1 cellular context compared by ENCODE assay signal in the genomic region with DNA sequence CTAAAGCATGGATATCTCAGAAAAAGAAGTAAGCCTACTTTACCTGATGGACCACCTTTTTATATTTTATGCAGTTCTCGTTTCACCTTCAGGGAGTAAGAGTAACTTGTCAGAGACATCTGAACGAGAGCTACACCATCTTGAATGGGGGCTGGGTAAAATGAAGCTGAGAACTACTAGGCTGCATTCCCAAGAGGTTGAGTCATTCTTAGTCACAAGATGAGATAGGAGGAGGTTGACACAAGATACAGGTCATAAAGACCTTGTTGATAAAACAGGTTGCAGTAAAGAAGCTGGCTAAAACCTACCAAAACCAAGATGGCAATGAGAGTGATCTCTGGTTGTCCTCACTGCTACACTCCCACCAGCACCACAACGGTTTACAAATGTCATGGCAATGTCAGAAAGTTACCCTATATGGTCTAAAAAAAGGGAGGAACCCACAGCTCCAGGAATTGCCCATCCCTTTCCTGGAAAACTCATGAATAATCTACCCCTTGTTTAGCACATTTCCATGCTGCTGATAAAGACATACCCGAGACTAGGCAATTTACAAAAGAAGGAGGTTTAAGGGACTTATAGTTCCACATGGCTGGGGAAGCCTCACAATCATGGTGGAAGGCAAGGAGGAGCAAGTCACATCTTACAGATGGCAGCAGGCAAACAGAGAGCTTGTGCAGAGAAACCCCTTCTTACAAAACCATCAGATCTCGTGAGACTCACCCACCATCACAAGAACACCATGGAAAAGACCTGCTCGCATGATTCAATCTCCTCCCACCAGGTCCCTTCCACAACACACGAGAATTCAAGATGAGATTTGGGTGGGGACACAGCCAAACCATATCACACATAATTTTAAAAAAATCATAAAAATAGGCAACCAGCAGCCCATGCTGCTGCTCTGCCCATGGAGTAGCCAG.
TF ChIP-seq lines count a peak whose summit lies in the region.

No MANE protein-coding gene starts in this region.

TF ChIP-seq in K562, 482 proteins besides CTCF, POLR2A, EP300 and RAD21 (continued from another document and continues in another):
- TF ChIP-seq, protein P1, sequence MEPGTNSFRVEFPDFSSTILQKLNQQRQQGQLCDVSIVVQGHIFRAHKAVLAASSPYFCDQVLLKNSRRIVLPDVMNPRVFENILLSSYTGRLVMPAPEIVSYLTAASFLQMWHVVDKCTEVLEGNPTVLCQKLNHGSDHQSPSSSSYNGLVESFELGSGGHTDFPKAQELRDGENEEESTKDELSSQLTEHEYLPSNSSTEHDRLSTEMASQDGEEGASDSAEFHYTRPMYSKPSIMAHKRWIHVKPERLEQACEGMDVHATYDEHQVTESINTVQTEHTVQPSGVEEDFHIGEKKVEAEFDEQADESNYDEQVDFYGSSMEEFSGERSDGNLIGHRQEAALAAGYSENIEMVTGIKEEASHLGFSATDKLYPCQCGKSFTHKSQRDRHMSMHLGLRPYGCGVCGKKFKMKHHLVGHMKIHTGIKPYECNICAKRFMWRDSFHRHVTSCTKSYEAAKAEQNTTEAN (CRISPR knock-in tag; IDR thresholded peaks at IDR 0.05): no peak
- TF ChIP-seq, protein P2, sequence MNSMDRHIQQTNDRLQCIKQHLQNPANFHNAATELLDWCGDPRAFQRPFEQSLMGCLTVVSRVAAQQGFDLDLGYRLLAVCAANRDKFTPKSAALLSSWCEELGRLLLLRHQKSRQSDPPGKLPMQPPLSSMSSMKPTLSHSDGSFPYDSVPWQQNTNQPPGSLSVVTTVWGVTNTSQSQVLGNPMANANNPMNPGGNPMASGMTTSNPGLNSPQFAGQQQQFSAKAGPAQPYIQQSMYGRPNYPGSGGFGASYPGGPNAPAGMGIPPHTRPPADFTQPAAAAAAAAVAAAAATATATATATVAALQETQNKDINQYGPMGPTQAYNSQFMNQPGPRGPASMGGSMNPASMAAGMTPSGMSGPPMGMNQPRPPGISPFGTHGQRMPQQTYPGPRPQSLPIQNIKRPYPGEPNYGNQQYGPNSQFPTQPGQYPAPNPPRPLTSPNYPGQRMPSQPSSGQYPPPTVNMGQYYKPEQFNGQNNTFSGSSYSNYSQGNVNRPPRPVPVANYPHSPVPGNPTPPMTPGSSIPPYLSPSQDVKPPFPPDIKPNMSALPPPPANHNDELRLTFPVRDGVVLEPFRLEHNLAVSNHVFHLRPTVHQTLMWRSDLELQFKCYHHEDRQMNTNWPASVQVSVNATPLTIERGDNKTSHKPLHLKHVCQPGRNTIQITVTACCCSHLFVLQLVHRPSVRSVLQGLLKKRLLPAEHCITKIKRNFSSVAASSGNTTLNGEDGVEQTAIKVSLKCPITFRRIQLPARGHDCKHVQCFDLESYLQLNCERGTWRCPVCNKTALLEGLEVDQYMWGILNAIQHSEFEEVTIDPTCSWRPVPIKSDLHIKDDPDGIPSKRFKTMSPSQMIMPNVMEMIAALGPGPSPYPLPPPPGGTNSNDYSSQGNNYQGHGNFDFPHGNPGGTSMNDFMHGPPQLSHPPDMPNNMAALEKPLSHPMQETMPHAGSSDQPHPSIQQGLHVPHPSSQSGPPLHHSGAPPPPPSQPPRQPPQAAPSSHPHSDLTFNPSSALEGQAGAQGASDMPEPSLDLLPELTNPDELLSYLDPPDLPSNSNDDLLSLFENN (IDR thresholded peaks at IDR 0.05; ENCODE audit: low read depth in 2 of 2, low read length in 2 of 2): no peak
- TF ChIP-seq, protein P3, sequence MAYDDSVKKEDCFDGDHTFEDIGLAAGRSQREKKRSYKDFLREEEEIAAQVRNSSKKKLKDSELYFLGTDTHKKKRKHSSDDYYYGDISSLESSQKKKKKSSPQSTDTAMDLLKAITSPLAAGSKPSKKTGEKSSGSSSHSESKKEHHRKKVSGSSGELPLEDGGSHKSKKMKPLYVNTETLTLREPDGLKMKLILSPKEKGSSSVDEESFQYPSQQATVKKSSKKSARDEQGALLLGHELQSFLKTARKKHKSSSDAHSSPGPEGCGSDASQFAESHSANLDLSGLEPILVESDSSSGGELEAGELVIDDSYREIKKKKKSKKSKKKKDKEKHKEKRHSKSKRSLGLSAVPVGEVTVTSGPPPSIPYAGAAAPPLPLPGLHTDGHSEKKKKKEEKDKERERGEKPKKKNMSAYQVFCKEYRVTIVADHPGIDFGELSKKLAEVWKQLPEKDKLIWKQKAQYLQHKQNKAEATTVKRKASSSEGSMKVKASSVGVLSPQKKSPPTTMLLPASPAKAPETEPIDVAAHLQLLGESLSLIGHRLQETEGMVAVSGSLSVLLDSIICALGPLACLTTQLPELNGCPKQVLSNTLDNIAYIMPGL (CRISPR knock-in tag; IDR thresholded peaks at IDR 0.05): no peak
- no peak for TF ChIP-seq NCOA1 (IDR thresholded peaks at IDR 0.05; ENCODE audit: low read depth)
- peak; percentile 89 for TF ChIP-seq ZNF79 (CRISPR knock-in tag; IDR thresholded peaks at IDR 0.05; ENCODE audit: low read depth)
- TF ChIP-seq XRCC5 (IDR thresholded peaks at IDR 0.05; ENCODE audit: low read depth, low read length): no peak
- no peak for TF ChIP-seq ZNF830 (CRISPR knock-in tag; IDR thresholded peaks at IDR 0.05)
- no peak for TF ChIP-seq BRD4 (IDR thresholded peaks at IDR 0.05)
- peak; percentile 67; the same call in 1 of the 2 replicates for TF ChIP-seq ZNF23 (CRISPR knock-in tag; IDR thresholded peaks at IDR 0.05)
- TF ChIP-seq FOXK2 (conservative IDR thresholded peaks at IDR 0.05 in 1 of 2, IDR thresholded peaks at IDR 0.05 in 1 of 2; ENCODE audit: low read depth in 2 of 2): 0 out of 4 replicates have a peak, but pooled peaks of 1 of the 2 experiments have one; percentile 15
- TF ChIP-seq CTBP1 (IDR thresholded peaks at IDR 0.05; ENCODE audit: borderline replicate concordance): peak; percentile 32; the same call in 1 of the 2 replicates
- TF ChIP-seq, protein P4, sequence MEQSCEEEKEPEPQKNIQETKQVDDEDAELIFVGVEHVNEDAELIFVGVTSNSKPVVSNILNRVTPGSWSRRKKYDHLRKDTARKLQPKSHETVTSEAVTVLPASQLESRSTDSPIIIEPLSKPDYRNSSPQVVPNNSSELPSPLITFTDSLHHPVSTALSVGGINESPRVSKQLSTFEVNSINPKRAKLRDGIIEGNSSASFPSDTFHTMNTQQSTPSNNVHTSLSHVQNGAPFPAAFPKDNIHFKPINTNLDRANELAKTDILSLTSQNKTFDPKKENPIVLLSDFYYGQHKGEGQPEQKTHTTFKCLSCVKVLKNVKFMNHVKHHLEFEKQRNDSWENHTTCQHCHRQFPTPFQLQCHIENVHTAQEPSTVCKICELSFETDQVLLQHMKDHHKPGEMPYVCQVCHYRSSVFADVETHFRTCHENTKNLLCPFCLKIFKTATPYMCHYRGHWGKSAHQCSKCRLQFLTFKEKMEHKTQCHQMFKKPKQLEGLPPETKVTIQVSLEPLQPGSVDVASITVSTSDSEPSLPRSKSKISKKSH (CRISPR knock-in tag; IDR thresholded peaks at IDR 0.05): no peak
- TF ChIP-seq, protein P5, sequence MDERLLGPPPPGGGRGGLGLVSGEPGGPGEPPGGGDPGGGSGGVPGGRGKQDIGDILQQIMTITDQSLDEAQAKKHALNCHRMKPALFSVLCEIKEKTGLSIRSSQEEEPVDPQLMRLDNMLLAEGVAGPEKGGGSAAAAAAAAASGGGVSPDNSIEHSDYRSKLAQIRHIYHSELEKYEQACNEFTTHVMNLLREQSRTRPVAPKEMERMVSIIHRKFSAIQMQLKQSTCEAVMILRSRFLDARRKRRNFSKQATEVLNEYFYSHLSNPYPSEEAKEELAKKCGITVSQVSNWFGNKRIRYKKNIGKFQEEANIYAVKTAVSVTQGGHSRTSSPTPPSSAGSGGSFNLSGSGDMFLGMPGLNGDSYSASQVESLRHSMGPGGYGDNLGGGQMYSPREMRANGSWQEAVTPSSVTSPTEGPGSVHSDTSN (CRISPR knock-in tag; IDR thresholded peaks at IDR 0.05; ENCODE audit: low read depth): no peak
- TF ChIP-seq, protein P5 (tag; conservative IDR thresholded peaks at IDR 0.05; ENCODE audit: low read depth): peak; percentile 48; the same call in 1 of the 2 replicates
- TF ChIP-seq ETS2 (tag; IDR thresholded peaks at IDR 0.05; ENCODE audit: borderline replicate concordance, poor library complexity, severe bottlenecking): no peak
- TF ChIP-seq, protein P6, sequence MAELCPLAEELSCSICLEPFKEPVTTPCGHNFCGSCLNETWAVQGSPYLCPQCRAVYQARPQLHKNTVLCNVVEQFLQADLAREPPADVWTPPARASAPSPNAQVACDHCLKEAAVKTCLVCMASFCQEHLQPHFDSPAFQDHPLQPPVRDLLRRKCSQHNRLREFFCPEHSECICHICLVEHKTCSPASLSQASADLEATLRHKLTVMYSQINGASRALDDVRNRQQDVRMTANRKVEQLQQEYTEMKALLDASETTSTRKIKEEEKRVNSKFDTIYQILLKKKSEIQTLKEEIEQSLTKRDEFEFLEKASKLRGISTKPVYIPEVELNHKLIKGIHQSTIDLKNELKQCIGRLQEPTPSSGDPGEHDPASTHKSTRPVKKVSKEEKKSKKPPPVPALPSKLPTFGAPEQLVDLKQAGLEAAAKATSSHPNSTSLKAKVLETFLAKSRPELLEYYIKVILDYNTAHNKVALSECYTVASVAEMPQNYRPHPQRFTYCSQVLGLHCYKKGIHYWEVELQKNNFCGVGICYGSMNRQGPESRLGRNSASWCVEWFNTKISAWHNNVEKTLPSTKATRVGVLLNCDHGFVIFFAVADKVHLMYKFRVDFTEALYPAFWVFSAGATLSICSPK (IDR thresholded peaks at IDR 0.05; ENCODE audit: borderline replicate concordance): no peak
- no peak for TF ChIP-seq SMARCA5 (IDR thresholded peaks at IDR 0.05)
- peak; percentile 39 for TF ChIP-seq RFX1 (IDR thresholded peaks at IDR 0.05)
- TF ChIP-seq POLR3A (IDR thresholded peaks at IDR 0.05; ENCODE audit: borderline replicate concordance, extremely low read depth, insufficient read depth, insufficient read length): no peak
- TF ChIP-seq ZNF253 (CRISPR knock-in tag; conservative IDR thresholded peaks at IDR 0.05): no peak
- no peak for TF ChIP-seq TAF9B (IDR thresholded peaks at IDR 0.05; ENCODE audit: partially characterized antibody)
- no peak for TF ChIP-seq ZC3H4 (CRISPR knock-in tag; IDR thresholded peaks at IDR 0.05; ENCODE audit: borderline replicate concordance)
- no peak for TF ChIP-seq POLR3G (IDR thresholded peaks at IDR 0.05; ENCODE audit: extremely low read depth, insufficient read length, insufficient replicate concordance)
- no peak for TF ChIP-seq NCOA2 (IDR thresholded peaks at IDR 0.05; ENCODE audit: partially characterized antibody in 2 of 2)
- no peak for TF ChIP-seq HNRNPK (IDR thresholded peaks at IDR 0.05; ENCODE audit: low read depth, low read length, poor library complexity, severe bottlenecking)
- 0 out of 2 replicates have a peak, but pooled peaks have one; percentile 13 for TF ChIP-seq EGR1 (conservative IDR thresholded peaks at IDR 0.05)
- no peak for TF ChIP-seq RNF2 (IDR thresholded peaks at IDR 0.05)
- TF ChIP-seq, protein P7, sequence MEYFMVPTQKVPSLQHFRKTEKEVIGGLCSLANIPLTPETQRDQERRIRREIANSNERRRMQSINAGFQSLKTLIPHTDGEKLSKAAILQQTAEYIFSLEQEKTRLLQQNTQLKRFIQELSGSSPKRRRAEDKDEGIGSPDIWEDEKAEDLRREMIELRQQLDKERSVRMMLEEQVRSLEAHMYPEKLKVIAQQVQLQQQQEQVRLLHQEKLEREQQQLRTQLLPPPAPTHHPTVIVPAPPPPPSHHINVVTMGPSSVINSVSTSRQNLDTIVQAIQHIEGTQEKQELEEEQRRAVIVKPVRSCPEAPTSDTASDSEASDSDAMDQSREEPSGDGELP (CRISPR knock-in tag; IDR thresholded peaks at IDR 0.05; ENCODE audit: borderline replicate concordance): no peak
- TF ChIP-seq ZNF197 (CRISPR knock-in tag; IDR thresholded peaks at IDR 0.05; ENCODE audit: low read depth): peak; percentile 96
- no peak for TF ChIP-seq CREBBP (IDR thresholded peaks at IDR 0.05; ENCODE audit: low read depth, low read length)
- peak; percentile 97 for TF ChIP-seq CXXC5 (CRISPR knock-in tag; IDR thresholded peaks at IDR 0.05)
- peak; percentile 62; the same call in 1 of the 2 replicates for TF ChIP-seq ELF2 (CRISPR knock-in tag; IDR thresholded peaks at IDR 0.05)
- no peak for TF ChIP-seq SRSF7 (optimal IDR thresholded peaks at IDR 0.05; ENCODE audit: low read depth, low read length)
- no peak for TF ChIP-seq MYNN (IDR thresholded peaks at IDR 0.05)
- TF ChIP-seq MYNN (CRISPR knock-in tag; IDR thresholded peaks at IDR 0.05): no peak
- TF ChIP-seq EP400 (IDR thresholded peaks at IDR 0.05): peak; percentile 34; the same call in 1 of the 2 replicates
- no peak for TF ChIP-seq PHF20 (IDR thresholded peaks at IDR 0.05; ENCODE audit: partially characterized antibody)
- TF ChIP-seq, protein P8, sequence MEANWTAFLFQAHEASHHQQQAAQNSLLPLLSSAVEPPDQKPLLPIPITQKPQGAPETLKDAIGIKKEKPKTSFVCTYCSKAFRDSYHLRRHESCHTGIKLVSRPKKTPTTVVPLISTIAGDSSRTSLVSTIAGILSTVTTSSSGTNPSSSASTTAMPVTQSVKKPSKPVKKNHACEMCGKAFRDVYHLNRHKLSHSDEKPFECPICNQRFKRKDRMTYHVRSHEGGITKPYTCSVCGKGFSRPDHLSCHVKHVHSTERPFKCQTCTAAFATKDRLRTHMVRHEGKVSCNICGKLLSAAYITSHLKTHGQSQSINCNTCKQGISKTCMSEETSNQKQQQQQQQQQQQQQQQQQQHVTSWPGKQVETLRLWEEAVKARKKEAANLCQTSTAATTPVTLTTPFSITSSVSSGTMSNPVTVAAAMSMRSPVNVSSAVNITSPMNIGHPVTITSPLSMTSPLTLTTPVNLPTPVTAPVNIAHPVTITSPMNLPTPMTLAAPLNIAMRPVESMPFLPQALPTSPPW (CRISPR knock-in tag; IDR thresholded peaks at IDR 0.05): peak; percentile 55
